Comparison of ENCODE assay signal across 10 cellular contexts in genomic region chrX:118761950-118762725, GRCh38. TPM values are rescaled to one million over a fixed set of nuclear protein-coding genes. Genes with fewer than 3 reads are reported as not detected.
DNase-seq lines count a peak whose midpoint lies in the region; ATAC-seq and TF ChIP-seq lines count a peak whose summit lies in the region.
"Had no signal": no experiment of that assay in that cellular context is flagged by ENCODE, and none has a peak within 500 bp of the region (broad histone marks: within the 10 kb centered on the region; RNA-seq: fewer than 3 reads in every experiment).

No MANE protein-coding gene starts in this region.

- H3K9me3 ChIP-seq in uterus = no peaks in the 10 kb centered on the region
- H3K9me3 ChIP-seq: thyroid gland had no signal

- TF ChIP-seq CTCF in fibroblast of mammary gland (conservative IDR thresholded peaks at IDR 0.05; ENCODE audit: control insufficient read depth, insufficient read depth, low read depth, low read length) (no peak), uterus (IDR thresholded peaks at IDR 0.05) (peak; percentile 28 to 31 (median 30))

- H3K9me3 Mint-ChIP-seq in activated naive CD4-positive, alpha-beta T cell treated with anti-CD3 and anti-CD28 coated beads for 36 hours = no peaks in the 10 kb centered on the region

- CTCF ChIA-PET in activated naive CD4-positive, alpha-beta T cell treated with anti-CD3 and anti-CD28 coated beads for 36 hours (lab: Charles Lee) = interaction anchor here (0.7 to 1.9 kb wide), 3 partner anchors 38 to 160 kb away, joined by 3 to 9 read pairs (median 7); no protein-coding TSS in a partner anchor

- H3K27me3 Mint-ChIP-seq in activated naive CD4-positive, alpha-beta T cell treated with anti-CD3 and anti-CD28 coated beads for 36 hours (ENCODE audit: low read depth) = no peaks in the 10 kb centered on the region

- intact Hi-C loops in activated naive CD4-positive, alpha-beta T cell treated with anti-CD3 and anti-CD28 coated beads for 36 hours (cut with micrococcal nuclease) = loop anchor here (1.0 kb wide), 1 partner anchor 45 kb away; no protein-coding TSS in a partner anchor
- intact Hi-C loops in uterus (cut with DNase I; ENCODE audit: low total_unique reads) = no loop called here

- no peaks in the 10 kb centered on the region for H3K36me3 ChIP-seq in uterus
- H3K36me3 ChIP-seq: thyroid gland had no signal

- no peaks in the 10 kb centered on the region for H3K36me3 Mint-ChIP-seq in activated naive CD4-positive, alpha-beta T cell treated with anti-CD3 and anti-CD28 coated beads for 36 hours (ENCODE audit: low read depth)

- H3K27me3 ChIP-seq in uterus = no peaks in the 10 kb centered on the region
- H3K27me3 ChIP-seq: thyroid gland had no signal

- H3K4me1 Mint-ChIP-seq in activated naive CD4-positive, alpha-beta T cell treated with anti-CD3 and anti-CD28 coated beads for 36 hours (ENCODE audit: low read depth) = no peaks in the 10 kb centered on the region

- H3K4me3 Mint-ChIP-seq in activated naive CD4-positive, alpha-beta T cell treated with anti-CD3 and anti-CD28 coated beads for 36 hours = no peak overlapping the region

- H3K4me3 ChIP-seq in fibroblast of mammary gland (ENCODE audit: control insufficient read depth, low read depth, low read length) (no peak overlapping the region), uterus (no peak overlapping the region)
- H3K4me3 ChIP-seq: thyroid gland had no signal

- peak; percentile 7 for DNase-seq in activated naive CD4-positive, alpha-beta T cell treated with anti-CD3 and anti-CD28 coated beads for 36 hours
- DNase-seq in activated naive CD4-positive, alpha-beta T cell treated with Interleukin-2 at 50 U/mL for 16 hours = no peak
- DNase-seq in NCI-H2227 (lab: John Stamatoyannopoulos, UW; ENCODE audit: unreplicated experiment) = peak; percentile 34
- DNase-seq in fibroblast of mammary gland (ENCODE audit: low read depth) = peak; percentile 5
- DNase-seq in uterus = no peak
- DNase-seq in stimulated activated CD8-positive, alpha-beta memory T cell treated with anti-CD3 and anti-CD28 coated beads, Interleukin-4, amount 100 ng/mL, for 48 hours = no peak
- DNase-seq: mesenchymal stem cell, thyroid gland had no signal

- no peaks in the 10 kb centered on the region for H3K4me1 ChIP-seq in uterus
- H3K4me1 ChIP-seq: thyroid gland had no signal

- peak overlapping the region; percentile 37 to 60 for H3K27ac ChIP-seq in uterus
- H3K27ac ChIP-seq: thyroid gland had no signal

- TF ChIP-seq POLR2A in uterus (IDR thresholded peaks at IDR 0.05) = no peak

- no peak overlapping the region for H3K27ac Mint-ChIP-seq in activated naive CD4-positive, alpha-beta T cell treated with anti-CD3 and anti-CD28 coated beads for 36 hours

- ATAC-seq in HG03432 (IDR thresholded peaks at IDR 0.05; ENCODE audit: unreplicated experiment) = no peak
- no peak for ATAC-seq in HG02938 (IDR thresholded peaks at IDR 0.05; ENCODE audit: unreplicated experiment)

RNA-seq across cellular contexts. Expression of gene IL13RA1, which starts 34.7 kb away (rescaled TPM):
- 1 to 10 TPM; 1.8 to 1.9 TPM for total RNA-seq in activated naive CD4-positive, alpha-beta T cell treated with anti-CD3 and anti-CD28 coated beads for 36 hours
- total RNA-seq in uterus = 10 to 100 TPM; 20.2 to 60.0 (median 39.9) TPM

Comparison
In these comparisons a context has a peak if more than half of its experiments do, and no peak if none do; other contexts are left out.
1. DNase-seq: peak in activated naive CD4-positive, alpha-beta T cell treated with anti-CD3 and anti-CD28 coated beads for 36 hours (single experiment), NCI-H2227 (single experiment) and fibroblast of mammary gland (single experiment); none in activated naive CD4-positive, alpha-beta T cell treated with Interleukin-2 at 50 U/mL for 16 hours (single experiment), uterus (0 of 2) and stimulated activated CD8-positive, alpha-beta memory T cell treated with anti-CD3 and anti-CD28 coated beads, Interleukin-4, amount 100 ng/mL, for 48 hours (single experiment).
2. RNA of gene IL13RA1, which starts 34.7 kb away (total RNA-seq): 20.2 to 60.0 TPM in uterus; 1.8 to 1.9 TPM in activated naive CD4-positive, alpha-beta T cell treated with anti-CD3 and anti-CD28 coated beads for 36 hours; every median in the first group is over 4 times any median in the second.